Comparison of ENCODE assay signal across 2 cellular contexts in the genomic region with DNA sequence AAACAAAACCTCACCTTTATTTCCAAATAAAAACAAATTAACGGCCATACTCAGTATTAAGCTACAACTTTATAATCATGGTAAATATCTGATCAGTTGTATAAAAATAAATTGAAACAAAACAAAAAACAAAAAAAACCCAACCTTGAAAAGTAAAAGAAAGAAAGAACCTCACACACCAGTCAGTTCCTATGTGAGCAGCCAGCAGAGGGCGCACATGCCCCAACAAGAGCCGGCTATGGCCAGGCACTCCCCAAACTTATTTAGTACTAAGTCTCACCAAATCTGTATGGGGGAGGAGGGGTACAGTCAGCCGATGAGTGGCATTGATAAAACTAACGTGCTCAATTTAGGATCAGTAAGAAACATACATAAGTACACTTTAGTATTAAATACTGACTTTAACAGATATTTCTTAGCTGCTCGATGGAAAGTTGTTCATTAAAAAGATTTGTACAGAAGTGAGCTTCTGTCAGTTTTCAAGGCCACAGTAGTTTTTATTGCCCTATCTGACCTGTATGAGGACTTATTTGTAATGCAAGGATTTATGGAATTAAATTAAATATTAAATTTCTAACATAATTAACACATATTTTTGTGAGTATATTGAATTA.
TF ChIP-seq lines count a peak whose summit lies in the region.

No MANE protein-coding gene starts in this region.

TF ChIP-seq in HEK293, 187 proteins besides CTCF, POLR2A, EP300 and RAD21 (continued from another document and continues in another):
- TF ChIP-seq OVOL3 (tag by site-specific recombination; IDR thresholded peaks at IDR 0.05): no peak
- no peak for TF ChIP-seq ZNF521 (tag by site-specific recombination; IDR thresholded peaks at IDR 0.05)
- TF ChIP-seq ZNF837 (tag by site-specific recombination; IDR thresholded peaks at IDR 0.05): no peak
- no peak for TF ChIP-seq ZNF311 (tag by site-specific recombination; IDR thresholded peaks at IDR 0.05; ENCODE audit: borderline replicate concordance)
- 0 out of 2 replicates have a peak, but pooled peaks have one; percentile 51 for TF ChIP-seq ZSCAN30 (tag by site-specific recombination; IDR thresholded peaks at IDR 0.05)
- peak; percentile 87 for TF ChIP-seq ZNF654 (tag by site-specific recombination; IDR thresholded peaks at IDR 0.05; ENCODE audit: low read depth)
- TF ChIP-seq, protein P1, sequence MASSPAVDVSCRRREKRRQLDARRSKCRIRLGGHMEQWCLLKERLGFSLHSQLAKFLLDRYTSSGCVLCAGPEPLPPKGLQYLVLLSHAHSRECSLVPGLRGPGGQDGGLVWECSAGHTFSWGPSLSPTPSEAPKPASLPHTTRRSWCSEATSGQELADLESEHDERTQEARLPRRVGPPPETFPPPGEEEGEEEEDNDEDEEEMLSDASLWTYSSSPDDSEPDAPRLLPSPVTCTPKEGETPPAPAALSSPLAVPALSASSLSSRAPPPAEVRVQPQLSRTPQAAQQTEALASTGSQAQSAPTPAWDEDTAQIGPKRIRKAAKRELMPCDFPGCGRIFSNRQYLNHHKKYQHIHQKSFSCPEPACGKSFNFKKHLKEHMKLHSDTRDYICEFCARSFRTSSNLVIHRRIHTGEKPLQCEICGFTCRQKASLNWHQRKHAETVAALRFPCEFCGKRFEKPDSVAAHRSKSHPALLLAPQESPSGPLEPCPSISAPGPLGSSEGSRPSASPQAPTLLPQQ (tag by site-specific recombination; IDR thresholded peaks at IDR 0.05): peak; percentile 53; the same call in 1 of the 2 replicates
- TF ChIP-seq ZNF624 (tag by site-specific recombination; IDR thresholded peaks at IDR 0.05): no peak
- no peak for TF ChIP-seq ZBTB17 (tag by site-specific recombination; IDR thresholded peaks at IDR 0.05)
- no peak for TF ChIP-seq ZNF394 (tag by site-specific recombination; IDR thresholded peaks at IDR 0.05; ENCODE audit: borderline replicate concordance)
- TF ChIP-seq ZNF391 (tag by site-specific recombination; IDR thresholded peaks at IDR 0.05; ENCODE audit: borderline replicate concordance, low read depth): no peak
- no peak for TF ChIP-seq SALL2 (tag by site-specific recombination; IDR thresholded peaks at IDR 0.05; ENCODE audit: borderline replicate concordance)
- TF ChIP-seq KLF16 (tag by site-specific recombination; IDR thresholded peaks at IDR 0.05): no peak
- no peak for TF ChIP-seq ZNF157 (tag by site-specific recombination; IDR thresholded peaks at IDR 0.05)
- no peak for TF ChIP-seq ZNF174 (tag by site-specific recombination; IDR thresholded peaks at IDR 0.05)
- no peak for TF ChIP-seq MYNN (tag by site-specific recombination; IDR thresholded peaks at IDR 0.05; ENCODE audit: borderline replicate concordance)
- no peak for TF ChIP-seq HOXC10 (CRISPR knock-in tag; IDR thresholded peaks at IDR 0.05)
- no peak for TF ChIP-seq ZNF426 (tag by site-specific recombination; IDR thresholded peaks at IDR 0.05)
- no peak for TF ChIP-seq ZNF792 (tag by site-specific recombination; IDR thresholded peaks at IDR 0.05)
- no peak for TF ChIP-seq ZNF350 (tag by site-specific recombination; IDR thresholded peaks at IDR 0.05)
- TF ChIP-seq SCRT2 (tag by site-specific recombination; IDR thresholded peaks at IDR 0.05): no peak
- TF ChIP-seq, protein P2, sequence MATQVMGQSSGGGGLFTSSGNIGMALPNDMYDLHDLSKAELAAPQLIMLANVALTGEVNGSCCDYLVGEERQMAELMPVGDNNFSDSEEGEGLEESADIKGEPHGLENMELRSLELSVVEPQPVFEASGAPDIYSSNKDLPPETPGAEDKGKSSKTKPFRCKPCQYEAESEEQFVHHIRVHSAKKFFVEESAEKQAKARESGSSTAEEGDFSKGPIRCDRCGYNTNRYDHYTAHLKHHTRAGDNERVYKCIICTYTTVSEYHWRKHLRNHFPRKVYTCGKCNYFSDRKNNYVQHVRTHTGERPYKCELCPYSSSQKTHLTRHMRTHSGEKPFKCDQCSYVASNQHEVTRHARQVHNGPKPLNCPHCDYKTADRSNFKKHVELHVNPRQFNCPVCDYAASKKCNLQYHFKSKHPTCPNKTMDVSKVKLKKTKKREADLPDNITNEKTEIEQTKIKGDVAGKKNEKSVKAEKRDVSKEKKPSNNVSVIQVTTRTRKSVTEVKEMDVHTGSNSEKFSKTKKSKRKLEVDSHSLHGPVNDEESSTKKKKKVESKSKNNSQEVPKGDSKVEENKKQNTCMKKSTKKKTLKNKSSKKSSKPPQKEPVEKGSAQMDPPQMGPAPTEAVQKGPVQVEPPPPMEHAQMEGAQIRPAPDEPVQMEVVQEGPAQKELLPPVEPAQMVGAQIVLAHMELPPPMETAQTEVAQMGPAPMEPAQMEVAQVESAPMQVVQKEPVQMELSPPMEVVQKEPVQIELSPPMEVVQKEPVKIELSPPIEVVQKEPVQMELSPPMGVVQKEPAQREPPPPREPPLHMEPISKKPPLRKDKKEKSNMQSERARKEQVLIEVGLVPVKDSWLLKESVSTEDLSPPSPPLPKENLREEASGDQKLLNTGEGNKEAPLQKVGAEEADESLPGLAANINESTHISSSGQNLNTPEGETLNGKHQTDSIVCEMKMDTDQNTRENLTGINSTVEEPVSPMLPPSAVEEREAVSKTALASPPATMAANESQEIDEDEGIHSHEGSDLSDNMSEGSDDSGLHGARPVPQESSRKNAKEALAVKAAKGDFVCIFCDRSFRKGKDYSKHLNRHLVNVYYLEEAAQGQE (tag by site-specific recombination; IDR thresholded peaks at IDR 0.05): no peak
- TF ChIP-seq ZNF664 (tag by site-specific recombination; IDR thresholded peaks at IDR 0.05): peak; percentile 39; the same call in 1 of the 2 replicates
- TF ChIP-seq, protein P3, sequence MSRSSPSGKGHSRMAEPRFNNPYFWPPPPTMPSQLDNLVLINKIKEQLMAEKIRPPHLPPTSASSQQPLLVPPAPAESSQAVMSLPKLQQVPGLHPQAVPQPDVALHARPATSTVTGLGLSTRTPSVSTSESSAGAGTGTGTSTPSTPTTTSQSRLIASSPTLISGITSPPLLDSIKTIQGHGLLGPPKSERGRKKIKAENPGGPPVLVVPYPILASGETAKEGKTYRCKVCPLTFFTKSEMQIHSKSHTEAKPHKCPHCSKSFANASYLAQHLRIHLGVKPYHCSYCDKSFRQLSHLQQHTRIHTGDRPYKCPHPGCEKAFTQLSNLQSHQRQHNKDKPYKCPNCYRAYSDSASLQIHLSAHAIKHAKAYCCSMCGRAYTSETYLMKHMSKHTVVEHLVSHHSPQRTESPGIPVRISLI (tag by site-specific recombination; IDR thresholded peaks at IDR 0.05): peak; percentile 78; the same call in 1 of the 2 replicates
- TF ChIP-seq, protein P4, sequence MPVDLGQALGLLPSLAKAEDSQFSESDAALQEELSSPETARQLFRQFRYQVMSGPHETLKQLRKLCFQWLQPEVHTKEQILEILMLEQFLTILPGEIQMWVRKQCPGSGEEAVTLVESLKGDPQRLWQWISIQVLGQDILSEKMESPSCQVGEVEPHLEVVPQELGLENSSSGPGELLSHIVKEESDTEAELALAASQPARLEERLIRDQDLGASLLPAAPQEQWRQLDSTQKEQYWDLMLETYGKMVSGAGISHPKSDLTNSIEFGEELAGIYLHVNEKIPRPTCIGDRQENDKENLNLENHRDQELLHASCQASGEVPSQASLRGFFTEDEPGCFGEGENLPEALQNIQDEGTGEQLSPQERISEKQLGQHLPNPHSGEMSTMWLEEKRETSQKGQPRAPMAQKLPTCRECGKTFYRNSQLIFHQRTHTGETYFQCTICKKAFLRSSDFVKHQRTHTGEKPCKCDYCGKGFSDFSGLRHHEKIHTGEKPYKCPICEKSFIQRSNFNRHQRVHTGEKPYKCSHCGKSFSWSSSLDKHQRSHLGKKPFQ (tag by site-specific recombination; IDR thresholded peaks at IDR 0.05): no peak

TF ChIP-seq in SK-N-SH treated with all-trans-retinoic acid at 6 μM for 48 hours, 23 proteins besides CTCF, POLR2A, EP300 and RAD21 (continued from another document):
- TF ChIP-seq, protein P5, sequence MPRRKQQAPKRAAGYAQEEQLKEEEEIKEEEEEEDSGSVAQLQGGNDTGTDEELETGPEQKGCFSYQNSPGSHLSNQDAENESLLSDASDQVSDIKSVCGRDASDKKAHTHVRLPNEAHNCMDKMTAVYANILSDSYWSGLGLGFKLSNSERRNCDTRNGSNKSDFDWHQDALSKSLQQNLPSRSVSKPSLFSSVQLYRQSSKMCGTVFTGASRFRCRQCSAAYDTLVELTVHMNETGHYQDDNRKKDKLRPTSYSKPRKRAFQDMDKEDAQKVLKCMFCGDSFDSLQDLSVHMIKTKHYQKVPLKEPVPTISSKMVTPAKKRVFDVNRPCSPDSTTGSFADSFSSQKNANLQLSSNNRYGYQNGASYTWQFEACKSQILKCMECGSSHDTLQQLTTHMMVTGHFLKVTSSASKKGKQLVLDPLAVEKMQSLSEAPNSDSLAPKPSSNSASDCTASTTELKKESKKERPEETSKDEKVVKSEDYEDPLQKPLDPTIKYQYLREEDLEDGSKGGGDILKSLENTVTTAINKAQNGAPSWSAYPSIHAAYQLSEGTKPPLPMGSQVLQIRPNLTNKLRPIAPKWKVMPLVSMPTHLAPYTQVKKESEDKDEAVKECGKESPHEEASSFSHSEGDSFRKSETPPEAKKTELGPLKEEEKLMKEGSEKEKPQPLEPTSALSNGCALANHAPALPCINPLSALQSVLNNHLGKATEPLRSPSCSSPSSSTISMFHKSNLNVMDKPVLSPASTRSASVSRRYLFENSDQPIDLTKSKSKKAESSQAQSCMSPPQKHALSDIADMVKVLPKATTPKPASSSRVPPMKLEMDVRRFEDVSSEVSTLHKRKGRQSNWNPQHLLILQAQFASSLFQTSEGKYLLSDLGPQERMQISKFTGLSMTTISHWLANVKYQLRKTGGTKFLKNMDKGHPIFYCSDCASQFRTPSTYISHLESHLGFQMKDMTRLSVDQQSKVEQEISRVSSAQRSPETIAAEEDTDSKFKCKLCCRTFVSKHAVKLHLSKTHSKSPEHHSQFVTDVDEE (CRISPR knock-in tag; IDR thresholded peaks at IDR 0.05): no peak
